8 cellular contexts compared by ENCODE assay signal in the genomic region with DNA sequence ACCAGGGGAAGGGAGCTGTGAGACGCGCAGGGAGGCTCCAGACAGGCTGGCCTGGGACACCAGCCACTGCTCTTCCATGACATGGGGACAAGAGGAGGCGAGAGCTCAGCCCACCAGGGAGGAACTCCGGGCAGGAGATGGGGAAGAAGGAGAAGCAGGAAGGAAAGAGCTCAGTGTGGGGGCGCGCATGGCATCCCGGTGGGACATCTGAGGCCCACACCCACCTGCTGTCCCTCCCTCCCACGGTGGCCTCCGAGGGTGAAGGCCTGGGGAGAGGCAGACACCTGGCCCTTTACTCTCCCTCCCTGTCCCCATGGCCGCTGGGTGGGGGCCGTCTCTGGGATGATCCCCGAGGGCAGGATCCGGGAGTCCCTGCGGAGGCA. TPM values are rescaled to one million over a fixed set of nuclear protein-coding genes. Genes with fewer than 3 reads are reported as not detected.
DNase-seq lines count a peak whose midpoint lies in the region; ATAC-seq, FAIRE-seq and TF ChIP-seq lines count a peak whose summit lies in the region.
"Not testable (repeated sequence)": the region's sequence is repeated elsewhere in the genome, so short reads cannot be mapped to it uniquely, and the experiment has no call there.
"Had no signal": no experiment of that assay in that cellular context is flagged by ENCODE, and none has a peak within 500 bp of the region (broad histone marks: within the 10 kb centered on the region; RNA-seq: fewer than 3 reads in every experiment).

No MANE protein-coding gene starts in this region.

- not testable (repeated sequence) for H3K9me3 ChIP-seq in K562 (replicated peaks; ENCODE audit: control insufficient read depth, insufficient read depth, low read depth, low read length); hepatocyte (ENCODE audit: low read depth); ovary; vagina

- H3K9ac ChIP-seq in K562 (ENCODE audit: insufficient read depth in 1 of 2, low read depth in 2 of 2, low read length in 2 of 2), result peak overlapping the region in 1 of 2 experiments; percentile 68; a peak in 2 of 4 replicates

- H2AFZ ChIP-seq in K562 (ENCODE audit: low read depth, low read length), result peak overlapping the region; percentile 45; the same call in 1 of the 2 replicates
- H2AFZ ChIP-seq in hepatocyte, result peak overlapping the region; percentile 49

- H4K20me1 ChIP-seq in K562 (replicated peaks; ENCODE audit: control insufficient read depth, insufficient read depth, low read length); hepatocyte (ENCODE audit: insufficient read depth, poor library complexity, severe bottlenecking): not testable (repeated sequence)

- peaks cover 37 to 57% (median 45%) of the 10 kb centered on the region in 3 donors for H3K4me1 Mint-ChIP-seq in T-cell

- H3K79me2 ChIP-seq in K562 (ENCODE audit: control insufficient read depth, insufficient read depth, low read length) (peaks cover 14% of the 10 kb centered on the region), hepatocyte (peaks cover 13% of the 10 kb centered on the region)

- not testable (repeated sequence) for H3K9me1 ChIP-seq in K562 (ENCODE audit: control insufficient read depth, insufficient read depth, low read length)

- in situ Hi-C loops in K562 (cut with MboI), result loop anchor here (5.0 kb wide), 1 partner anchor 37 kb away; a partner anchor contains a TSS

- H3K27me3 Mint-ChIP-seq in T-cell, result not testable (repeated sequence)

- not testable (repeated sequence) for ATAC-seq in T-cell (replicated peaks in 1 of 4)
- ATAC-seq in K562, result peak; percentile 3; the same call in 2 of the 3 replicates

- not testable (repeated sequence) for TF ChIP-seq EP300 in K562 (IDR thresholded peaks at IDR 0.05; ENCODE audit: low read length); ovary (IDR thresholded peaks at IDR 0.05)

- not testable (repeated sequence) for TF ChIP-seq CTCF in K562 (IDR thresholded peaks at IDR 0.05 in 2 of 3, conservative IDR thresholded peaks at IDR 0.05 in 1 of 3; ENCODE audit: insufficient read depth in 2 of 3, low read depth in 1 of 3, low read length in 3 of 3); hepatocyte (IDR thresholded peaks at IDR 0.05; ENCODE audit: poor library complexity); ovary (IDR thresholded peaks at IDR 0.05); vagina (IDR thresholded peaks at IDR 0.05)

- not testable (repeated sequence) for TF ChIP-seq RAD21 in K562 (CRISPR knock-in tag; conservative IDR thresholded peaks at IDR 0.05 in 1 of 2, IDR thresholded peaks at IDR 0.05 in 1 of 2)

- TF ChIP-seq POLR2A in K562 (conservative IDR thresholded peaks at IDR 0.05); ovary (IDR thresholded peaks at IDR 0.05); vagina (IDR thresholded peaks at IDR 0.05): not testable (repeated sequence)

- WGBS in K562 (ENCODE audit: insufficient coverage, low coverage, missing lambda C conversion rate), result 47% methylated on average over 3 of the region's 14 CpGs
- 20% methylated on average over 14 of the region's 14 CpGs for WGBS in hepatocyte (ENCODE audit: low lambda C conversion rate, missing lambda C conversion rate)
- WGBS in ovary, 3 donors, result 26 to 50% (median 46%) methylated on average over 9 to 13 of the region's 14 CpGs

- H3K27ac Mint-ChIP-seq in T-cell, result peak overlapping the region; percentile 86 to 90

- H3K36me3 ChIP-seq in H7 (replicated peaks; ENCODE audit: control insufficient read depth, insufficient read depth, low read length); K562 (ENCODE audit: control insufficient read depth, insufficient read depth, low read length); hepatocyte (replicated peaks; ENCODE audit: insufficient read depth, low read depth); ovary; vagina: not testable (repeated sequence)

- H3K4me3 Mint-ChIP-seq in T-cell, result peak overlapping the region; percentile 65 to 86 (median 75)

- H3K27ac ChIP-seq in K562 (ENCODE audit: extremely low read depth, low read depth, low read length), result not testable (repeated sequence)
- H3K27ac ChIP-seq in hepatocyte (peak overlapping the region; percentile 43), ovary (peak overlapping the region; percentile 89 to 90), vagina (peak overlapping the region; percentile 96)

- not testable (repeated sequence) for H3K9me3 Mint-ChIP-seq in T-cell

- CTCF ChIA-PET in T-cell (lab: Charles Lee); K562 (lab: Yijun Ruan, JAX; ENCODE audit: low intra/inter-chr PET ratio): not testable (repeated sequence)

- not testable (repeated sequence) for BruUV-seq in K562 (replicated peaks; lab: Mats Ljungman, UMichigan)

- POLR2A ChIA-PET in T-cell (lab: Charles Lee); K562 (lab: Yijun Ruan, JAX): not testable (repeated sequence)

- H3K27me3 ChIP-seq in H7 (ENCODE audit: control insufficient read depth, insufficient read depth, low read length); K562 (ENCODE audit: control insufficient read depth in 2 of 2, insufficient read depth in 2 of 2, low read length in 2 of 2); hepatocyte; ovary; vagina: not testable (repeated sequence)

- H3K36me3 Mint-ChIP-seq in T-cell, result peaks cover 12% of the 10 kb centered on the region

- peak; percentile 35 for DNase-seq in H7
- DNase-seq in T-cell; K562 (ENCODE audit: extremely low read depth in 1 of 4, low spot score in 3 of 4); hepatocyte (ENCODE audit: low spot score); ovary; vagina (ENCODE audit: extremely low spot score in 2 of 2): not testable (repeated sequence)

- H3K4me3 ChIP-seq in H7 (ENCODE audit: insufficient read depth, low read depth, low read length), result peak overlapping the region; percentile 42
- H3K4me3 ChIP-seq in K562, hepatocyte: not testable (repeated sequence)
- peak overlapping the region; percentile 54 for H3K4me3 ChIP-seq in ovary
- peak overlapping the region; percentile 72 to 73 for H3K4me3 ChIP-seq in vagina

- H3K4me2 ChIP-seq in K562 (ENCODE audit: insufficient read depth, low read length), result peak overlapping the region; percentile 49; the same call in 1 of the 2 replicates
- peak overlapping the region; percentile 93 for H3K4me2 ChIP-seq in hepatocyte

- FAIRE-seq in K562 (lab: Jason Lieb, UNC), result not testable (repeated sequence)

- intact Hi-C loops in K562 (cut with micrococcal nuclease); ovary (cut with DNase I); vagina (cut with DNase I): not testable (repeated sequence)

- peaks cover 0 to 22% of the 10 kb centered on the region in 2 experiments; a peak in 4 of 5 replicates for H3K4me1 ChIP-seq in K562 (replicated peaks in 1 of 2; ENCODE audit: control insufficient read depth in 2 of 2, insufficient read depth in 2 of 2, low read length in 2 of 2)
- H3K4me1 ChIP-seq in hepatocyte (ENCODE audit: insufficient read depth), result peaks cover 11% of the 10 kb centered on the region
- peaks cover 16% of the 10 kb centered on the region for H3K4me1 ChIP-seq in ovary (ENCODE audit: insufficient read depth)
- H3K4me1 ChIP-seq in vagina, result peaks cover 20% of the 10 kb centered on the region

- H3K9me2 ChIP-seq in hepatocyte (replicated peaks; ENCODE audit: insufficient read depth), result not testable (repeated sequence)

RNA-seq across cellular contexts. Expression of a gene that starts 0.5 kb away (rescaled TPM):
- total RNA-seq in H7 (2014; rRNA removed; shearing (Covaris generic)), result 1.1 and 3.5 TPM in 2 replicates
- total RNA-seq in T-cell, result 10 to 100 TPM; 14.3 to 29.1 (median 18.5) TPM
- total RNA-seq in K562 (2011; cell fraction: chromatin; rRNA removed; ENCODE audit: low replicate concordance), result 10.6 and 19.4 TPM in 2 replicates
- 12.4 and 13.3 TPM in 2 replicates for total RNA-seq in K562 (2011; cell fraction: nucleolus; rRNA removed)
- 9.5 and 12.7 TPM in 2 replicates for total RNA-seq in K562 (2011; cell fraction: nucleoplasm; rRNA removed)
- total RNA-seq in K562 (2014; rRNA removed), result 1.6 and 2.4 TPM in 2 replicates
- 0.80 and 1.1 TPM in 2 replicates for total RNA-seq in K562 (2014; rRNA removed; fragmentation: Illumina TruSeq; extraction: Trizol)
- 1.5 and 1.9 TPM in 2 replicates for total RNA-seq in K562 (2015; rRNA removed; fragmentation: Illumina TruSeq; extraction: Trizol)
- 3.3 and 5.0 TPM in 2 replicates for total RNA-seq in K562 (2021)
- polyA plus RNA-seq in K562 (2011; rRNA removed), result 1.6 TPM in 2 replicates
- 2.4 and 2.5 TPM in 2 replicates for polyA plus RNA-seq in K562 (2011; cell fraction: cytosol; rRNA removed)
- polyA plus RNA-seq in K562 (2011; cell fraction: nucleus; rRNA removed), result 2.4 and 2.7 TPM in 2 replicates
- polyA plus RNA-seq in K562 (2012), result 2.3 and 2.9 TPM in 2 replicates
- 2.2 and 2.7 TPM in 2 replicates for polyA plus RNA-seq in K562 (2014; fragmentation: Illumina TruSeq; extraction: Trizol)
- 1 to 10 TPM; 1.4 to 2.0 TPM for polyA plus RNA-seq in K562 (2014; fragmentation: Nextera tagmentation; extraction: Ambion mirVana)
- polyA plus RNA-seq in K562 (2014; rRNA removed), result 1.7 and 4.0 TPM in 2 replicates
- 2.8 and 3.4 TPM in 2 replicates for polyA minus RNA-seq in K562 (2011; rRNA and poly(A)+ RNA removed)
- polyA minus RNA-seq in K562 (2011; cell fraction: cytosol; rRNA and poly(A)+ RNA removed), result 0.73 and 2.1 TPM in 2 replicates
- polyA minus RNA-seq in K562 (2011; cell fraction: nucleus; rRNA and poly(A)+ RNA removed), result 6.7 and 7.0 TPM in 2 replicates
- 1.2 and 4.7 TPM in 2 replicates for total RNA-seq in hepatocyte
- 8.8 and 10.0 TPM in 2 replicates for polyA plus RNA-seq in hepatocyte
- 10 to 100 TPM in 5 of 7 donors, 1 to 10 TPM in 2; 7.6 to 51.4 (median 32.3) TPM for total RNA-seq in ovary
- 10 to 100 TPM in 1 of 2 donors, 1 to 10 TPM in 1; 7.4 to 14.2 TPM for polyA plus RNA-seq in ovary
- total RNA-seq in vagina, result 2.7 TPM

RNA-seq across cellular contexts. Expression of a gene that starts 19.2 kb away (rescaled TPM):
- 2.7 and 3.9 TPM in 2 replicates for total RNA-seq in H7 (2014; rRNA removed; shearing (Covaris generic))
- total RNA-seq in T-cell, result 10 to 100 TPM; 17.1 to 27.2 (median 24.4) TPM
- total RNA-seq in K562 (2011; cell fraction: chromatin; rRNA removed; ENCODE audit: low replicate concordance), result 10.1 and 16.3 TPM in 2 replicates
- total RNA-seq in K562 (2011; cell fraction: nucleolus; rRNA removed), result 8.8 and 9.8 TPM in 2 replicates
- 10.0 and 11.8 TPM in 2 replicates for total RNA-seq in K562 (2011; cell fraction: nucleoplasm; rRNA removed)
- total RNA-seq in K562 (2014; rRNA removed), result 4.3 and 6.4 TPM in 2 replicates
- 3.0 and 3.7 TPM in 2 replicates for total RNA-seq in K562 (2014; rRNA removed; fragmentation: Illumina TruSeq; extraction: Trizol)
- 6.4 and 6.8 TPM in 2 replicates for total RNA-seq in K562 (2015; rRNA removed; fragmentation: Illumina TruSeq; extraction: Trizol)
- total RNA-seq in K562 (2021), result 9.1 and 9.6 TPM in 2 replicates
- polyA plus RNA-seq in K562 (2011; rRNA removed), result 5.1 and 6.0 TPM in 2 replicates
- polyA plus RNA-seq in K562 (2011; cell fraction: cytosol; rRNA removed), result 4.1 and 8.9 TPM in 2 replicates
- polyA plus RNA-seq in K562 (2011; cell fraction: nucleus; rRNA removed), result 3.5 and 7.3 TPM in 2 replicates
- 7.0 and 7.2 TPM in 2 replicates for polyA plus RNA-seq in K562 (2012)
- polyA plus RNA-seq in K562 (2014; fragmentation: Illumina TruSeq; extraction: Trizol), result 6.6 and 7.4 TPM in 2 replicates
- 1 to 10 TPM; 4.7 to 8.4 TPM for polyA plus RNA-seq in K562 (2014; fragmentation: Nextera tagmentation; extraction: Ambion mirVana)
- 4.4 and 6.0 TPM in 2 replicates for polyA plus RNA-seq in K562 (2014; rRNA removed)
- 6.0 and 7.8 TPM in 2 replicates for polyA minus RNA-seq in K562 (2011; rRNA and poly(A)+ RNA removed)
- polyA minus RNA-seq in K562 (2011; cell fraction: cytosol; rRNA and poly(A)+ RNA removed), result 2.6 and 5.6 TPM in 2 replicates
- 1.3 and 1.8 TPM in 2 replicates for polyA minus RNA-seq in K562 (2011; cell fraction: nucleus; rRNA and poly(A)+ RNA removed)
- 1.4 and 1.5 TPM in 2 replicates for total RNA-seq in hepatocyte
- 1.4 and 1.5 TPM in 2 replicates for polyA plus RNA-seq in hepatocyte
- total RNA-seq in ovary, result 1 to 10 TPM; 2.3 to 9.8 (median 6.3) TPM
- polyA plus RNA-seq in ovary, result 1 to 10 TPM; 4.8 to 5.0 TPM
- total RNA-seq in vagina, result 5.2 TPM

RNA-seq across cellular contexts. Expression of a gene that starts 26.1 kb away (rescaled TPM):
- total RNA-seq in H7 (2014; rRNA removed; shearing (Covaris generic)), result 1.5 and 2.0 TPM in 2 replicates
- total RNA-seq in T-cell (10 to 100 TPM; 32.9 to 61.7 (median 52.1) TPM), K562 (2014; rRNA removed) (12.4 and 15.1 TPM in 2 replicates), K562 (2014; rRNA removed; fragmentation: Illumina TruSeq; extraction: Trizol) (14.4 and 15.6 TPM in 2 replicates), K562 (2015; rRNA removed; fragmentation: Illumina TruSeq; extraction: Trizol) (15.8 and 15.9 TPM in 2 replicates), K562 (2021) (90.1 and 90.9 TPM in 2 replicates), hepatocyte (7.4 and 8.0 TPM in 2 replicates), ovary (10 to 100 TPM in 6 of 7 donors, 1 to 10 TPM in 1; 7.0 to 63.4 (median 52.4) TPM), vagina (16.2 TPM)
- total RNA-seq in K562 (2011; cell fraction: chromatin; rRNA removed; ENCODE audit: low replicate concordance), result 12.1 and 20.9 TPM in 2 replicates
- total RNA-seq in K562 (2011; cell fraction: nucleolus; rRNA removed), result 11.8 and 13.8 TPM in 2 replicates
- 19.7 and 42.2 TPM in 2 replicates for total RNA-seq in K562 (2011; cell fraction: nucleoplasm; rRNA removed)
- polyA plus RNA-seq in K562 (2011; rRNA removed) (44.4 and 54.7 TPM in 2 replicates), K562 (2014; fragmentation: Illumina TruSeq; extraction: Trizol) (116 and 118 TPM in 2 replicates), K562 (2014; fragmentation: Nextera tagmentation; extraction: Ambion mirVana) (100 to 1,000 TPM; 226 to 285 TPM), K562 (2014; rRNA removed) (55.5 and 59.8 TPM in 2 replicates), hepatocyte (36.8 and 56.7 TPM in 2 replicates), ovary (10 to 100 TPM; 35.1 to 88.9 TPM)
- polyA plus RNA-seq in K562 (2011; cell fraction: cytosol; rRNA removed), result 47.1 and 53.6 TPM in 2 replicates
- polyA plus RNA-seq in K562 (2011; cell fraction: nucleus; rRNA removed), result 24.0 and 25.6 TPM in 2 replicates
- 76.3 and 80.4 TPM in 2 replicates for polyA plus RNA-seq in K562 (2012)
- polyA minus RNA-seq in K562 (2011; rRNA and poly(A)+ RNA removed), result 24.1 and 28.9 TPM in 2 replicates
- polyA minus RNA-seq in K562 (2011; cell fraction: cytosol; rRNA and poly(A)+ RNA removed), result 30.9 and 31.5 TPM in 2 replicates
- 4.7 and 7.6 TPM in 2 replicates for polyA minus RNA-seq in K562 (2011; cell fraction: nucleus; rRNA and poly(A)+ RNA removed)

RNA-seq across cellular contexts. Expression of a gene that starts 36.9 kb away (rescaled TPM):
- 3.0 and 4.2 TPM in 2 replicates for total RNA-seq in H7 (2014; rRNA removed; shearing (Covaris generic))
- total RNA-seq in T-cell (10 to 100 TPM; 29.7 to 71.3 (median 62.7) TPM), K562 (2014; rRNA removed) (7.8 and 8.2 TPM in 2 replicates), K562 (2014; rRNA removed; fragmentation: Illumina TruSeq; extraction: Trizol) (7.1 and 7.2 TPM in 2 replicates), K562 (2015; rRNA removed; fragmentation: Illumina TruSeq; extraction: Trizol) (5.2 and 5.3 TPM in 2 replicates), K562 (2021) (6.2 and 6.6 TPM in 2 replicates), hepatocyte (4.6 and 4.8 TPM in 2 replicates), ovary (10 to 100 TPM; 13.2 to 36.5 (median 24.7) TPM), vagina (8.3 TPM)
- 9.8 and 25.1 TPM in 2 replicates for total RNA-seq in K562 (2011; cell fraction: chromatin; rRNA removed; ENCODE audit: low replicate concordance)
- 18.3 and 21.7 TPM in 2 replicates for total RNA-seq in K562 (2011; cell fraction: nucleolus; rRNA removed)
- 14.8 and 18.6 TPM in 2 replicates for total RNA-seq in K562 (2011; cell fraction: nucleoplasm; rRNA removed)
- polyA plus RNA-seq in K562 (2011; rRNA removed) (6.8 and 12.6 TPM in 2 replicates), K562 (2014; fragmentation: Illumina TruSeq; extraction: Trizol) (9.1 and 12.0 TPM in 2 replicates), K562 (2014; fragmentation: Nextera tagmentation; extraction: Ambion mirVana) (10 to 100 TPM; 20.4 to 20.8 TPM), K562 (2014; rRNA removed) (11.4 and 14.3 TPM in 2 replicates), hepatocyte (1.2 and 1.3 TPM in 2 replicates), ovary (10 to 100 TPM; 19.6 to 36.3 TPM)
- polyA plus RNA-seq in K562 (2011; cell fraction: cytosol; rRNA removed), result 6.6 and 11.1 TPM in 2 replicates
- 5.5 and 10.5 TPM in 2 replicates for polyA plus RNA-seq in K562 (2011; cell fraction: nucleus; rRNA removed)
- polyA plus RNA-seq in K562 (2012), result 6.7 and 14.8 TPM in 2 replicates
- polyA minus RNA-seq in K562 (2011; rRNA and poly(A)+ RNA removed), result 6.3 and 11.5 TPM in 2 replicates
- polyA minus RNA-seq in K562 (2011; cell fraction: cytosol; rRNA and poly(A)+ RNA removed), result 4.2 and 6.1 TPM in 2 replicates
- 6.1 and 7.0 TPM in 2 replicates for polyA minus RNA-seq in K562 (2011; cell fraction: nucleus; rRNA and poly(A)+ RNA removed)

RNA-seq across cellular contexts. Expression of a gene that starts 56.9 kb away (rescaled TPM):
- 0.52 TPM in 1 of 2 replicates, not detected in the other for total RNA-seq in H7 (2014; rRNA removed; shearing (Covaris generic))
- total RNA-seq in T-cell (1 to 10 TPM; 1.1 to 6.9 (median 6.1) TPM), K562 (2014; rRNA removed) (not detected in 2 replicates), K562 (2014; rRNA removed; fragmentation: Illumina TruSeq; extraction: Trizol) (not detected in 2 replicates), K562 (2015; rRNA removed; fragmentation: Illumina TruSeq; extraction: Trizol) (not detected in 2 replicates), K562 (2021) (not detected in 2 replicates), hepatocyte (not detected in 2 replicates), ovary (under 1 TPM in 2 of 7 donors, not detected in 5; 0.23 to 0.31 TPM), vagina (not detected)
- not detected in 2 replicates for total RNA-seq in K562 (2011; cell fraction: chromatin; rRNA removed; ENCODE audit: low replicate concordance)
- not detected in 2 replicates for total RNA-seq in K562 (2011; cell fraction: nucleolus; rRNA removed)
- total RNA-seq in K562 (2011; cell fraction: nucleoplasm; rRNA removed), result not detected in 2 replicates
- polyA plus RNA-seq in K562 (2011; rRNA removed) (not detected in 2 replicates), K562 (2014; fragmentation: Illumina TruSeq; extraction: Trizol) (not detected in 2 replicates), K562 (2014; fragmentation: Nextera tagmentation; extraction: Ambion mirVana) (under 1 TPM in 1 of 2 experiments, not detected in 1; 0.10 TPM), K562 (2014; rRNA removed) (0.21 TPM in 1 of 2 replicates, not detected in the other), hepatocyte (not detected in 2 replicates), ovary (under 1 TPM in 1 of 2 donors, not detected in 1; 0.97 TPM)
- polyA plus RNA-seq in K562 (2011; cell fraction: cytosol; rRNA removed), result not detected in 2 replicates
- 0.24 TPM in 2 replicates for polyA plus RNA-seq in K562 (2011; cell fraction: nucleus; rRNA removed)
- polyA plus RNA-seq in K562 (2012), result 0.08 TPM in 1 of 2 replicates, not detected in the other
- not detected in 2 replicates for polyA minus RNA-seq in K562 (2011; rRNA and poly(A)+ RNA removed)
- polyA minus RNA-seq in K562 (2011; cell fraction: cytosol; rRNA and poly(A)+ RNA removed), result not detected in 2 replicates
- polyA minus RNA-seq in K562 (2011; cell fraction: nucleus; rRNA and poly(A)+ RNA removed), result not detected in 2 replicates
- total RNA-seq: esophagus mucosa, lung microvascular endothelial cell had no signal
